14 cellular contexts compared by ENCODE assay signal in the genomic region with DNA sequence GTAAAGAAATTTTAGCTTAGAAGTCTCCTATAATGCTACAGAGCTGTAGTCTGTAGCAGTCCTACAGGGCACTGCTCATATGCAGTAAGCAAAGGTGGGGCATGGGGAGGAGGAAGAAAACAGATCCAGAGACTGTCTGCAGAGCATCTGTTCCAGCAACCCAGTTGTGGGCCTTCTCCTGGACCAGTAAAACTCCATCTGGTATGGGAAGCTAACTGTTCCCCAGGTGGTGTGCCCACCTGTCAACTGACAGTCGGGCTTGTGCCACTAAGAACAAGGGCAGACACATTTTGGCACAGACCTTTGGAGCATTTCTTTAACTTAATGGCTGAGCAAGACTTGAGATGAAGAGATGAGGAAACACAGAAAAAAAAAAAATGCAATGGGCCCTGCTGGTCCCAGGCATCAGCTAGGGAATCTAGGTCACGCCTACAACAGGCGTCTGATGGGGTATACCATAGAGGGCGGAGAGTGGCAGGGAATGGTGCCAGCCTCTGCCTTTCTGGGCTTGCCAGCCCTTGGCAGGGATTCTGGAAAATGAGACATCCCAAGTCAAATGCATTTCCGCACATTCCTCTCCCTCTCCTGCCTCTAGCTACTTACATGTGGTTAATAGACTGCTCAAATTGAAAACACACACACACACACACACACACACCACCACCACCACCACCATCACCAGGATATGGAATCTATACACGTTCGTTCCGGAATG.
DNase-seq lines count a peak whose midpoint lies in the region; ATAC-seq and TF ChIP-seq lines count a peak whose summit lies in the region.
"Had no signal": no experiment of that assay in that cellular context is flagged by ENCODE, and none has a peak within 500 bp of the region (broad histone marks: within the 10 kb centered on the region; RNA-seq: fewer than 3 reads in every experiment).

No MANE protein-coding gene starts in this region.

- peaks cover 0 to 4% (median 2%) of the 10 kb centered on the region in 4 donors for H3K4me1 Mint-ChIP-seq in CD4-positive, alpha-beta memory T cell

- intact Hi-C loops in sigmoid colon (cut with DNase I): no loop called here
- intact Hi-C loops in CD4-positive, alpha-beta memory T cell (cut with micrococcal nuclease): no loop called here

- TF ChIP-seq POLR2A in sigmoid colon (IDR thresholded peaks at IDR 0.05): no peak

- no peaks in the 10 kb centered on the region for H3K27me3 ChIP-seq in sigmoid colon
- H3K27me3 ChIP-seq in CD4-positive, alpha-beta memory T cell (ENCODE audit: insufficient read depth, low read length): no peaks in the 10 kb centered on the region
- H3K27me3 ChIP-seq: ovary had no signal

- H3K27ac ChIP-seq in sigmoid colon: peak overlapping the region in 2 of 4 donors; percentile 50 to 63
- H3K27ac ChIP-seq in CD4-positive, alpha-beta memory T cell (ENCODE audit: low read depth, low read length): no peak overlapping the region
- H3K27ac ChIP-seq: C4-2B, ovary had no signal

- no peak overlapping the region for H3K27ac Mint-ChIP-seq in CD4-positive, alpha-beta memory T cell
- H3K27ac Mint-ChIP-seq: activated naive CD8-positive, alpha-beta T cell treated with anti-CD3 and anti-CD28 coated beads, Interleukin-2, amount 10 ng/mL, durations not matched to agents 7 days and 5 days had no signal

- H3K9me3 ChIP-seq in sigmoid colon: no peaks in the 10 kb centered on the region
- no peaks in the 10 kb centered on the region for H3K9me3 ChIP-seq in CD4-positive, alpha-beta memory T cell (ENCODE audit: control insufficient read depth in 1 of 2, low read length in 2 of 2)
- H3K9me3 ChIP-seq: ovary had no signal

- peaks cover 0 to 52% (median 33%) of the 10 kb centered on the region in 4 donors for H3K4me1 ChIP-seq in sigmoid colon
- no peaks in the 10 kb centered on the region for H3K4me1 ChIP-seq in CD4-positive, alpha-beta memory T cell (ENCODE audit: insufficient read depth, low read length)

- CTCF ChIA-PET in CD4-positive, alpha-beta memory T cell (lab: Charles Lee; ENCODE audit: partially characterized antibody): no interaction called here

- ATAC-seq in SK-N-SH treated with all-trans-retinoic acid at 6 μM for 48 hours (peak; percentile 61), esophagus mucosa (peak; percentile 75), HG03097 (IDR thresholded peaks at IDR 0.05; ENCODE audit: low FRiP score, unreplicated experiment) (no peak)
- ATAC-seq: activated T-cell treated with anti-CD3 and anti-CD28 coated beads, Interleukin-2, amount 50 U/mL, for 4 hours had no signal

- no peak for TF ChIP-seq EP300 in sigmoid colon (IDR thresholded peaks at IDR 0.05)

- POLR2A ChIA-PET in CD4-positive, alpha-beta memory T cell (lab: Charles Lee; ENCODE audit: partially characterized antibody): no interaction called here

- no peaks in the 10 kb centered on the region for H3K27me3 Mint-ChIP-seq in CD4-positive, alpha-beta memory T cell
- H3K27me3 Mint-ChIP-seq: activated naive CD8-positive, alpha-beta T cell treated with anti-CD3 and anti-CD28 coated beads, Interleukin-2, amount 10 ng/mL, durations not matched to agents 7 days and 5 days; central memory CD8-positive, alpha-beta T cell had no signal

- TF ChIP-seq CTCF in sigmoid colon (IDR thresholded peaks at IDR 0.05): no peak

- H3K36me3 Mint-ChIP-seq in CD4-positive, alpha-beta memory T cell: peaks cover 1 to 33% of the 10 kb centered on the region in 2 donors
- H3K36me3 Mint-ChIP-seq: activated naive CD8-positive, alpha-beta T cell treated with anti-CD3 and anti-CD28 coated beads, Interleukin-2, amount 10 ng/mL, durations not matched to agents 7 days and 5 days had no signal

- H3K9me3 Mint-ChIP-seq in CD4-positive, alpha-beta memory T cell: peaks cover 0 to 5% (median 0%) of the 10 kb centered on the region in 8 donors
- H3K9me3 Mint-ChIP-seq: activated naive CD8-positive, alpha-beta T cell treated with anti-CD3 and anti-CD28 coated beads, Interleukin-2, amount 10 ng/mL, durations not matched to agents 7 days and 5 days; activated T-cell treated with anti-CD3 and anti-CD28 coated beads, Interleukin-2, amount 50 U/mL, for 4 hours; central memory CD8-positive, alpha-beta T cell had no signal

- DNase-seq in M059J (ENCODE audit: low read depth): peak; percentile 55
- DNase-seq in sigmoid colon: peak; percentile 70
- no peak for DNase-seq in CD4-positive, alpha-beta memory T cell
- DNase-seq in cortex of kidney (lab: John Stamatoyannopoulos, UW): no peak
- DNase-seq: activated naive CD8-positive, alpha-beta T cell treated with anti-CD3 and anti-CD28 coated beads, Interleukin-2, amount 10 ng/mL, durations not matched to agents 7 days and 5 days; activated T-cell treated with anti-CD3 and anti-CD28 coated beads, Interleukin-2, amount 50 U/mL, for 4 hours; kidney; NCI-H2029 treated with DMSO at 0.1 percent for 48 hours; ovary had no signal

- no peak overlapping the region for H3K4me3 Mint-ChIP-seq in CD4-positive, alpha-beta memory T cell
- H3K4me3 Mint-ChIP-seq: activated naive CD8-positive, alpha-beta T cell treated with anti-CD3 and anti-CD28 coated beads, Interleukin-2, amount 10 ng/mL, durations not matched to agents 7 days and 5 days; activated T-cell treated with anti-CD3 and anti-CD28 coated beads, Interleukin-2, amount 50 U/mL, for 4 hours; central memory CD8-positive, alpha-beta T cell had no signal

- 95% methylated on average over 8 of the region's 8 CpGs for WGBS in sigmoid colon, 2 donors

- no peaks in the 10 kb centered on the region for H3K36me3 ChIP-seq in sigmoid colon
- H3K36me3 ChIP-seq in CD4-positive, alpha-beta memory T cell (ENCODE audit: insufficient read depth, low read length): no peaks in the 10 kb centered on the region
- H3K36me3 ChIP-seq: ovary had no signal

- H3K4me3 ChIP-seq in sigmoid colon: no peak overlapping the region
- no peak overlapping the region for H3K4me3 ChIP-seq in CD4-positive, alpha-beta memory T cell (ENCODE audit: low read length in 2 of 2)
- H3K4me3 ChIP-seq: ovary had no signal

TF ChIP-seq in SK-N-SH treated with all-trans-retinoic acid at 6 μM for 48 hours, 23 proteins besides CTCF, POLR2A, EP300 and RAD21:
- TF ChIP-seq RARB (CRISPR knock-in tag; IDR thresholded peaks at IDR 0.05): no peak
- TF ChIP-seq ESRRG (CRISPR knock-in tag; IDR thresholded peaks at IDR 0.05): no peak
- no peak for TF ChIP-seq ZFP3 (CRISPR knock-in tag; IDR thresholded peaks at IDR 0.05)
- TF ChIP-seq TOX (CRISPR knock-in tag; IDR thresholded peaks at IDR 0.05; ENCODE audit: borderline replicate concordance): no peak
- TF ChIP-seq TCF4 (CRISPR knock-in tag; IDR thresholded peaks at IDR 0.05; ENCODE audit: borderline replicate concordance): no peak
- TF ChIP-seq OSR1 (CRISPR knock-in tag; IDR thresholded peaks at IDR 0.05): no peak
- TF ChIP-seq CSDC2 (CRISPR knock-in tag; IDR thresholded peaks at IDR 0.05): no peak
- no peak for TF ChIP-seq ARNTL (CRISPR knock-in tag; IDR thresholded peaks at IDR 0.05; ENCODE audit: borderline replicate concordance, low read depth)
- no peak for TF ChIP-seq SNAI2 (CRISPR knock-in tag; IDR thresholded peaks at IDR 0.05)
- no peak for TF ChIP-seq ZNF70 (CRISPR knock-in tag; IDR thresholded peaks at IDR 0.05)
- TF ChIP-seq PPARA (CRISPR knock-in tag; IDR thresholded peaks at IDR 0.05; ENCODE audit: borderline replicate concordance): no peak
- TF ChIP-seq ZNF565 (CRISPR knock-in tag; conservative IDR thresholded peaks at IDR 0.05; ENCODE audit: low read depth): no peak
- no peak for TF ChIP-seq ZFP30 (CRISPR knock-in tag; IDR thresholded peaks at IDR 0.05)
- TF ChIP-seq, protein P1, sequence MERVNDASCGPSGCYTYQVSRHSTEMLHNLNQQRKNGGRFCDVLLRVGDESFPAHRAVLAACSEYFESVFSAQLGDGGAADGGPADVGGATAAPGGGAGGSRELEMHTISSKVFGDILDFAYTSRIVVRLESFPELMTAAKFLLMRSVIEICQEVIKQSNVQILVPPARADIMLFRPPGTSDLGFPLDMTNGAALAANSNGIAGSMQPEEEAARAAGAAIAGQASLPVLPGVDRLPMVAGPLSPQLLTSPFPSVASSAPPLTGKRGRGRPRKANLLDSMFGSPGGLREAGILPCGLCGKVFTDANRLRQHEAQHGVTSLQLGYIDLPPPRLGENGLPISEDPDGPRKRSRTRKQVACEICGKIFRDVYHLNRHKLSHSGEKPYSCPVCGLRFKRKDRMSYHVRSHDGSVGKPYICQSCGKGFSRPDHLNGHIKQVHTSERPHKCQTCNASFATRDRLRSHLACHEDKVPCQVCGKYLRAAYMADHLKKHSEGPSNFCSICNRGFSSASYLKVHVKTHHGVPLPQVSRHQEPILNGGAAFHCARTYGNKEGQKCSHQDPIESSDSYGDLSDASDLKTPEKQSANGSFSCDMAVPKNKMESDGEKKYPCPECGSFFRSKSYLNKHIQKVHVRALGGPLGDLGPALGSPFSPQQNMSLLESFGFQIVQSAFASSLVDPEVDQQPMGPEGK (CRISPR knock-in tag; IDR thresholded peaks at IDR 0.05; ENCODE audit: borderline replicate concordance): no peak
- TF ChIP-seq, protein P2, sequence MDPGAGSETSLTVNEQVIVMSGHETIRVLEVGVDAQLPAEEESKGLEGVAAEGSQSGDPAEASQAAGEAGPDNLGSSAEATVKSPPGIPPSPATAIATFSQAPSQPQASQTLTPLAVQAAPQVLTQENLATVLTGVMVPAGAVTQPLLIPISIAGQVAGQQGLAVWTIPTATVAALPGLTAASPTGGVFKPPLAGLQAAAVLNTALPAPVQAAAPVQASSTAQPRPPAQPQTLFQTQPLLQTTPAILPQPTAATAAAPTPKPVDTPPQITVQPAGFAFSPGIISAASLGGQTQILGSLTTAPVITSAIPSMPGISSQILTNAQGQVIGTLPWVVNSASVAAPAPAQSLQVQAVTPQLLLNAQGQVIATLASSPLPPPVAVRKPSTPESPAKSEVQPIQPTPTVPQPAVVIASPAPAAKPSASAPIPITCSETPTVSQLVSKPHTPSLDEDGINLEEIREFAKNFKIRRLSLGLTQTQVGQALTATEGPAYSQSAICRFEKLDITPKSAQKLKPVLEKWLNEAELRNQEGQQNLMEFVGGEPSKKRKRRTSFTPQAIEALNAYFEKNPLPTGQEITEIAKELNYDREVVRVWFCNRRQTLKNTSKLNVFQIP (CRISPR knock-in tag; IDR thresholded peaks at IDR 0.05; ENCODE audit: borderline replicate concordance, low read depth): no peak
- no peak for TF ChIP-seq ZC3H10 (CRISPR knock-in tag; IDR thresholded peaks at IDR 0.05)

Comparison
In these comparisons a context has a peak if more than half of its experiments do, and no peak if none do; other contexts are left out.
1. DNase-seq: peak in M059J (single experiment) and sigmoid colon (single experiment); none in CD4-positive, alpha-beta memory T cell (0 of 5) and cortex of kidney (single experiment).